9 cellular contexts compared by ENCODE assay signal in the genomic region with DNA sequence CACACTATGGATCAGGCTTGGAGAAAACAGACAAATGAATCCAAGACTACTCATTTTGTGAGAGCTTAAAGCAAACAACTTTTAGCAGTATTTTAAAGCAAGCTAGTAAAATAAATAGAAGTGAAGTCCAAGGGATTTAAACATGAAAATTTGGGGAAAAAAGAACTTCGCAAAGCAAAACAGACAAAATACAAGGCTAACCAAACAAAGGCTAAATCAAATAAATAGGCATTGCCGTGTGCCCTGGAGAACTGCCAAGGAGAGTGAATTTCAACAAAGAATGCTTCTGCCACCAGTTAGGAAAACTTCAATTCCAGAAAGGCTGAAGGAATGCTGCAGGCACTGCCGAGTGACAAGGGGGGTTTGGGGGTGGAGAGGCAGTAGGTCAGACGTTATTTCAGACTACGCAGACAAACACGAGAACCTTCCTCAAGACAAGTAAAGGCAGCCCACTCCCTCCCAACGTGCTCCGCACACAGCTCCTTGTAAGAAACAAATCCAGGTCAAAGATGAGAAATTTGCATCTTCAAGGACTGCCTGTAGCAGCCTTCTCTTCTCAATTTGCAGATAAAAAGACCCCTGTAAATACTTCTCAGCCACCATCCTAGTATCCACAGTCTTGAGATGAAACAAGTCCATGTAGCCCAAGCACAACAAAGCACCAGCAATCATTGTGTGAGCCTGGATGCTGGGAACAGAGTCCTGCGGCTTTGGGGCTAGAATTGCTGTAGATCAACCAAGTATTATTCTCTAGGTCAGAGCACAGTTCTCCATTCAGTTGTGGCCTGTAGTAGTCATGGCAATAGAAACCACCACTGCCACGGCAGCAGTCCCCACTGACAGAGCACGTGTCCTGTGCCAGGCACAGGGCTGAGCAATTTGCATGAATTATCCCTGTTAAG. TPM values are rescaled to one million over a fixed set of nuclear protein-coding genes. Genes with fewer than 3 reads are reported as not detected.
DNase-seq lines count a peak whose midpoint lies in the region; ATAC-seq, FAIRE-seq and TF ChIP-seq lines count a peak whose summit lies in the region.
"Had no signal": no experiment of that assay in that cellular context is flagged by ENCODE, and none has a peak within 500 bp of the region (broad histone marks: within the 10 kb centered on the region; RNA-seq: fewer than 3 reads in every experiment).

No MANE protein-coding gene starts in this region.

- peaks cover 2% of the 10 kb centered on the region for H3K4me1 Mint-ChIP-seq in activated CD4-positive, alpha-beta memory T cell treated with anti-CD3 and anti-CD28 coated beads, Interleukin-2, amount 10 ng/mL, durations not matched to agents 7 days and 5 days

- FAIRE-seq in D721Med (lab: Jason Lieb, UNC): no peak

- no peaks in the 10 kb centered on the region for H3K36me3 Mint-ChIP-seq in activated CD4-positive, alpha-beta memory T cell treated with anti-CD3 and anti-CD28 coated beads, Interleukin-2, amount 10 ng/mL, durations not matched to agents 7 days and 5 days (ENCODE audit: low read depth)

- WGBS in body of pancreas, 2 donors: 37% methylated on average over 11 of the region's 11 CpGs
- 32 to 36% methylated on average over 11 of the region's 11 CpGs for WGBS in thyroid gland, 2 donors

- H3K9me3 ChIP-seq in body of pancreas (no peaks in the 10 kb centered on the region), thyroid gland (no peaks in the 10 kb centered on the region)

- ATAC-seq in body of pancreas (peak; percentile 26), left lobe of liver (peak; percentile 55)

- intact Hi-C loops in body of pancreas (cut with DNase I) (no loop called here), thyroid gland (cut with DNase I) (loop anchor here (5.0 kb wide), 1 partner anchor 884 kb away; no protein-coding TSS in a partner anchor)

- H3K4me1 ChIP-seq in body of pancreas (peaks cover 17% of the 10 kb centered on the region), thyroid gland (peaks cover 0 to 4% of the 10 kb centered on the region in 2 donors)

- no peaks in the 10 kb centered on the region for H3K27me3 ChIP-seq in body of pancreas
- no peaks in the 10 kb centered on the region for H3K27me3 ChIP-seq in thyroid gland

- CTCF ChIA-PET in activated CD4-positive, alpha-beta memory T cell treated with anti-CD3 and anti-CD28 coated beads, Interleukin-2, amount 10 ng/mL, durations not matched to agents 7 days and 5 days (lab: Charles Lee): interaction anchor here (0.6 to 1.1 kb wide), 2 partner anchors 13 to 883 kb away, joined by 3 to 4 read pairs; no protein-coding TSS in a partner anchor

- H3K4me3 Mint-ChIP-seq in activated CD4-positive, alpha-beta memory T cell treated with anti-CD3 and anti-CD28 coated beads, Interleukin-2, amount 10 ng/mL, durations not matched to agents 7 days and 5 days: no peak overlapping the region
- H3K4me3 Mint-ChIP-seq: B cell had no signal

- H3K27ac Mint-ChIP-seq in activated CD4-positive, alpha-beta memory T cell treated with anti-CD3 and anti-CD28 coated beads, Interleukin-2, amount 10 ng/mL, durations not matched to agents 7 days and 5 days: no peak overlapping the region
- H3K27ac Mint-ChIP-seq: B cell had no signal

- POLR2A ChIA-PET in activated CD4-positive, alpha-beta memory T cell treated with anti-CD3 and anti-CD28 coated beads, Interleukin-2, amount 10 ng/mL, durations not matched to agents 7 days and 5 days (lab: Charles Lee): no interaction called here

- H3K27ac ChIP-seq in body of pancreas: peak overlapping the region in 2 of 4 donors; percentile 4 to 5
- H3K27ac ChIP-seq in thyroid gland: peak overlapping the region in 1 of 3 donors; percentile 36

- no peak overlapping the region for H3K4me3 ChIP-seq in body of pancreas
- no peak overlapping the region for H3K4me3 ChIP-seq in thyroid gland (replicated peaks in 1 of 3)

- DNase-seq in NCI-H2107 treated with DMSO at 0.1 percent for 48 hours (lab: John Stamatoyannopoulos, UW; ENCODE audit: unreplicated experiment): peak; percentile 8
- no peak for DNase-seq in NCI-H2107 (lab: John Stamatoyannopoulos, UW)
- DNase-seq in body of pancreas: peak; percentile 10 to 35 (median 20)
- DNase-seq in left lobe of liver (ENCODE audit: low spot score): peak; percentile 70
- DNase-seq in thyroid gland: peak; percentile 46 to 53
- DNase-seq in DMS79 treated with DMSO at 0.1 percent for 48 hours (lab: John Stamatoyannopoulos, UW): no peak
- no peak for DNase-seq in activated CD4-positive, alpha-beta memory T cell treated with anti-CD3 and anti-CD28 coated beads, Interleukin-2, amount 10 ng/mL, durations not matched to agents 7 days and 5 days
- no peak for DNase-seq in D721Med (ENCODE audit: insufficient read length, low spot score)

- H3K9me3 Mint-ChIP-seq in activated CD4-positive, alpha-beta memory T cell treated with anti-CD3 and anti-CD28 coated beads, Interleukin-2, amount 10 ng/mL, durations not matched to agents 7 days and 5 days: no peaks in the 10 kb centered on the region

- TF ChIP-seq CTCF in body of pancreas (IDR thresholded peaks at IDR 0.05) (no peak), thyroid gland (IDR thresholded peaks at IDR 0.05) (no peak), D721Med (IDR thresholded peaks at IDR 0.05; ENCODE audit: insufficient read depth, missing control alignments) (no peak)

- H3K27me3 Mint-ChIP-seq in activated CD4-positive, alpha-beta memory T cell treated with anti-CD3 and anti-CD28 coated beads, Interleukin-2, amount 10 ng/mL, durations not matched to agents 7 days and 5 days: peaks cover 7% of the 10 kb centered on the region

- TF ChIP-seq POLR2A in body of pancreas (IDR thresholded peaks at IDR 0.05) (no peak), thyroid gland (IDR thresholded peaks at IDR 0.05) (no peak)

- H3K36me3 ChIP-seq in body of pancreas (replicated peaks in 1 of 2; ENCODE audit: insufficient read depth in 1 of 2, low read depth in 2 of 2): no peaks in the 10 kb centered on the region
- H3K36me3 ChIP-seq in thyroid gland: no peaks in the 10 kb centered on the region

RNA-seq across cellular contexts. Expression of gene EFCAB11, which starts 43.3 kb away (rescaled TPM):
- total RNA-seq in body of pancreas: 1 to 10 TPM; 1.6 to 2.9 TPM
- total RNA-seq in left lobe of liver: 1.2 TPM
- total RNA-seq in thyroid gland: 10 to 100 TPM in 1 of 4 donors, 1 to 10 TPM in 3; 5.4 to 13.2 (median 6.3) TPM
- total RNA-seq in activated CD4-positive, alpha-beta memory T cell treated with anti-CD3 and anti-CD28 coated beads, Interleukin-2, amount 10 ng/mL, durations not matched to agents 7 days and 5 days: 1 to 10 TPM; 9.6 to 9.9 TPM

RNA-seq across cellular contexts. Expression of gene TDP1, which starts 44.5 kb away (rescaled TPM):
- 10 to 100 TPM in 1 of 2 donors, 1 to 10 TPM in 1; 7.5 to 10.5 TPM for total RNA-seq in body of pancreas
- total RNA-seq in left lobe of liver: 4.6 TPM
- 1 to 10 TPM; 2.9 to 8.0 (median 7.3) TPM for total RNA-seq in thyroid gland
- total RNA-seq in activated CD4-positive, alpha-beta memory T cell treated with anti-CD3 and anti-CD28 coated beads, Interleukin-2, amount 10 ng/mL, durations not matched to agents 7 days and 5 days: 10 to 100 TPM; 78.0 to 82.1 TPM

Comparison
In these comparisons a context has a peak if more than half of its experiments do, and no peak if none do; other contexts are left out.
1. DNase-seq: peak in NCI-H2107 treated with DMSO at 0.1 percent for 48 hours (single experiment), body of pancreas (4 of 4), left lobe of liver (single experiment) and thyroid gland (2 of 2); none in NCI-H2107 (single experiment), DMS79 treated with DMSO at 0.1 percent for 48 hours (single experiment), activated CD4-positive, alpha-beta memory T cell treated with anti-CD3 and anti-CD28 coated beads, Interleukin-2, amount 10 ng/mL, durations not matched to agents 7 days and 5 days (single experiment) and D721Med (single experiment).
2. RNA of gene TDP1, which starts 44.5 kb away (total RNA-seq): 78.0 to 82.1 TPM in activated CD4-positive, alpha-beta memory T cell treated with anti-CD3 and anti-CD28 coated beads, Interleukin-2, amount 10 ng/mL, durations not matched to agents 7 days and 5 days; 7.5 to 10.5 TPM in body of pancreas, 2.9 to 8.0 TPM in thyroid gland and 4.6 TPM in left lobe of liver (single experiment); every median in the first group is over 4 times any median in the second.